Comparison of ENCODE assay signal across 1 cellular context in the genomic region with DNA sequence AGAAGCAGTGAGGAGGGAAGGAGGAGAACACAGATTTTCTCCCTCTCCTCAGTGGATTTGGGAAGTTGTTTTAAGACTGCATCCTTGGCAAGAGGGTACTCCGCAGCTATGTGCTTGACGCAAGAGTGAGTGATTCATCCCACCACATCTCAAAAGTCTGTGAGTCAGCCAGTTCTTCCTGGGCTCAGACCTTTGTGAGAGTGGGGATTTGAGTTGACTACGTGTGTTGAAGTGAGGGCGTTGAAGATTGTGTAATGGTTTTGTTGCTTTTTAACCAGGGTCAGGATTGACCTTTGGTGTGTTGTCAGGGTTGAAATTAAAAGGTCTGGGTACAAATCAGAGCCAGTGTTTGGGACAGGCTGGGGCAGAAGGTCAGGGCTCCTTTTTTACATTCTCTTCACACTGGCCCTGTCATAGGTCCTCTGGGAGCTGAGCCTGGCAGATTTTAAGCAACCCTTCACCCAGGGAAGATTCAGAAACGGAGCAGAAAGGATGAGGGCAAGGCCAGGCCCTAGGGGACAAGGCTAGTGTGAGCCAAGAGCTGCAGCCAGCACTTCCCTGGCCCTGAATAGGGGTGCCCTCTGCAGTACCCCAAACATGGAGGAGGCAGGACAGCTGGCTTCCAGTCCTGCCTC.
TF ChIP-seq lines count a peak whose summit lies in the region.

No MANE protein-coding gene starts in this region.

TF ChIP-seq in HepG2, 621 proteins besides CTCF, POLR2A, EP300 and RAD21 (continued from another document and continues in another):
- TF ChIP-seq, protein P1, sequence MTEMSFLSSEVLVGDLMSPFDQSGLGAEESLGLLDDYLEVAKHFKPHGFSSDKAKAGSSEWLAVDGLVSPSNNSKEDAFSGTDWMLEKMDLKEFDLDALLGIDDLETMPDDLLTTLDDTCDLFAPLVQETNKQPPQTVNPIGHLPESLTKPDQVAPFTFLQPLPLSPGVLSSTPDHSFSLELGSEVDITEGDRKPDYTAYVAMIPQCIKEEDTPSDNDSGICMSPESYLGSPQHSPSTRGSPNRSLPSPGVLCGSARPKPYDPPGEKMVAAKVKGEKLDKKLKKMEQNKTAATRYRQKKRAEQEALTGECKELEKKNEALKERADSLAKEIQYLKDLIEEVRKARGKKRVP (CRISPR knock-in tag; IDR thresholded peaks at IDR 0.05), result peak in 1 of 2 experiments; percentile 90; a peak in 2 of 4 replicates
- TF ChIP-seq PHF8 (CRISPR knock-in tag; IDR thresholded peaks at IDR 0.05) (0 out of 2 replicates have a peak, but pooled peaks have one; percentile 24), RCOR2 (CRISPR knock-in tag; IDR thresholded peaks at IDR 0.05) (peak; percentile 98), ONECUT2 (CRISPR knock-in tag; IDR thresholded peaks at IDR 0.05) (no peak; the same call in 1 of the 2 replicates), ZNF660 (CRISPR knock-in tag; IDR thresholded peaks at IDR 0.05; ENCODE audit: borderline replicate concordance, low read depth) (no peak), ZNF430 (CRISPR knock-in tag; IDR thresholded peaks at IDR 0.05) (peak; percentile 59; the same call in 1 of the 2 replicates), PAF1 (CRISPR knock-in tag; IDR thresholded peaks at IDR 0.05) (no peak), RXRB (CRISPR knock-in tag; IDR thresholded peaks at IDR 0.05; ENCODE audit: borderline replicate concordance) (peak; percentile 96), TGIF2 (CRISPR knock-in tag; IDR thresholded peaks at IDR 0.05) (0 out of 2 replicates have a peak, but pooled peaks have one; percentile 70), NR2F2 (IDR thresholded peaks at IDR 0.05; ENCODE audit: borderline replicate concordance, low read depth) (peak; percentile 97), GLI4 (CRISPR knock-in tag; IDR thresholded peaks at IDR 0.05; ENCODE audit: borderline replicate concordance) (0 out of 2 replicates have a peak, but pooled peaks have one; percentile 64), ZFP62 (CRISPR knock-in tag; IDR thresholded peaks at IDR 0.05) (no peak), ZFP36 (IDR thresholded peaks at IDR 0.05; ENCODE audit: borderline replicate concordance, low read depth, low read length, partially characterized antibody) (no peak), CEBPB (IDR thresholded peaks at IDR 0.05; ENCODE audit: borderline replicate concordance, low read depth, low read length) (peak; percentile 95), ZNF768 (CRISPR knock-in tag; IDR thresholded peaks at IDR 0.05) (no peak), POLR2AphosphoS5 (IDR thresholded peaks at IDR 0.05; ENCODE audit: low read depth, low read length) (peak; percentile 66), ZNF747 (CRISPR knock-in tag; IDR thresholded peaks at IDR 0.05; ENCODE audit: borderline replicate concordance) (peak; percentile 70; the same call in 1 of the 2 replicates), ZNF121 (CRISPR knock-in tag; IDR thresholded peaks at IDR 0.05) (0 out of 2 replicates have a peak, but pooled peaks have one; percentile 30), THAP11 (CRISPR knock-in tag; IDR thresholded peaks at IDR 0.05) (peak; percentile 82), PPARG (CRISPR knock-in tag; conservative IDR thresholded peaks at IDR 0.05) (peak; percentile 90), ZNF557 (CRISPR knock-in tag; IDR thresholded peaks at IDR 0.05) (no peak), MIER3 (CRISPR knock-in tag; IDR thresholded peaks at IDR 0.05; ENCODE audit: borderline replicate concordance) (peak; percentile 71; the same call in 1 of the 2 replicates), TEAD3 (CRISPR knock-in tag; optimal IDR thresholded peaks at IDR 0.05; ENCODE audit: borderline replicate concordance) (peak; percentile 81), ZMYM3 (CRISPR knock-in tag; IDR thresholded peaks at IDR 0.05) (peak; percentile 91), ZNF292 (CRISPR knock-in tag; IDR thresholded peaks at IDR 0.05; ENCODE audit: borderline replicate concordance, low read depth) (peak; percentile 87; the same call in 1 of the 2 replicates), YEATS2 (CRISPR knock-in tag; IDR thresholded peaks at IDR 0.05; ENCODE audit: borderline replicate concordance) (peak; percentile 41; the same call in 1 of the 2 replicates), FOXP1 (IDR thresholded peaks at IDR 0.05) (peak; percentile 81), FOXP1 (CRISPR knock-in tag; IDR thresholded peaks at IDR 0.05) (peak; percentile 88), MLLT10 (CRISPR knock-in tag; IDR thresholded peaks at IDR 0.05) (no peak), FOXJ3 (CRISPR knock-in tag; IDR thresholded peaks at IDR 0.05; ENCODE audit: borderline replicate concordance) (peak; percentile 93), IRX3 (CRISPR knock-in tag; IDR thresholded peaks at IDR 0.05; ENCODE audit: borderline replicate concordance, low read depth) (no peak), ZFP1 (CRISPR knock-in tag; IDR thresholded peaks at IDR 0.05) (peak; percentile 83; the same call in 1 of the 2 replicates)
- TF ChIP-seq, protein P2, sequence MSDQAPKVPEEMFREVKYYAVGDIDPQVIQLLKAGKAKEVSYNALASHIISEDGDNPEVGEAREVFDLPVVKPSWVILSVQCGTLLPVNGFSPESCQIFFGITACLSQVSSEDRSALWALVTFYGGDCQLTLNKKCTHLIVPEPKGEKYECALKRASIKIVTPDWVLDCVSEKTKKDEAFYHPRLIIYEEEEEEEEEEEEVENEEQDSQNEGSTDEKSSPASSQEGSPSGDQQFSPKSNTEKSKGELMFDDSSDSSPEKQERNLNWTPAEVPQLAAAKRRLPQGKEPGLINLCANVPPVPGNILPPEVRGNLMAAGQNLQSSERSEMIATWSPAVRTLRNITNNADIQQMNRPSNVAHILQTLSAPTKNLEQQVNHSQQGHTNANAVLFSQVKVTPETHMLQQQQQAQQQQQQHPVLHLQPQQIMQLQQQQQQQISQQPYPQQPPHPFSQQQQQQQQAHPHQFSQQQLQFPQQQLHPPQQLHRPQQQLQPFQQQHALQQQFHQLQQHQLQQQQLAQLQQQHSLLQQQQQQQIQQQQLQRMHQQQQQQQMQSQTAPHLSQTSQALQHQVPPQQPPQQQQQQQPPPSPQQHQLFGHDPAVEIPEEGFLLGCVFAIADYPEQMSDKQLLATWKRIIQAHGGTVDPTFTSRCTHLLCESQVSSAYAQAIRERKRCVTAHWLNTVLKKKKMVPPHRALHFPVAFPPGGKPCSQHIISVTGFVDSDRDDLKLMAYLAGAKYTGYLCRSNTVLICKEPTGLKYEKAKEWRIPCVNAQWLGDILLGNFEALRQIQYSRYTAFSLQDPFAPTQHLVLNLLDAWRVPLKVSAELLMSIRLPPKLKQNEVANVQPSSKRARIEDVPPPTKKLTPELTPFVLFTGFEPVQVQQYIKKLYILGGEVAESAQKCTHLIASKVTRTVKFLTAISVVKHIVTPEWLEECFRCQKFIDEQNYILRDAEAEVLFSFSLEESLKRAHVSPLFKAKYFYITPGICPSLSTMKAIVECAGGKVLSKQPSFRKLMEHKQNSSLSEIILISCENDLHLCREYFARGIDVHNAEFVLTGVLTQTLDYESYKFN (CRISPR knock-in tag; conservative IDR thresholded peaks at IDR 0.05), result peak; percentile 97
- TF ChIP-seq, protein P3, sequence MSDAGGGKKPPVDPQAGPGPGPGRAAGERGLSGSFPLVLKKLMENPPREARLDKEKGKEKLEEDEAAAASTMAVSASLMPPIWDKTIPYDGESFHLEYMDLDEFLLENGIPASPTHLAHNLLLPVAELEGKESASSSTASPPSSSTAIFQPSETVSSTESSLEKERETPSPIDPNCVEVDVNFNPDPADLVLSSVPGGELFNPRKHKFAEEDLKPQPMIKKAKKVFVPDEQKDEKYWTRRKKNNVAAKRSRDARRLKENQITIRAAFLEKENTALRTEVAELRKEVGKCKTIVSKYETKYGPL (CRISPR knock-in tag; IDR thresholded peaks at IDR 0.05), result peak; percentile 75
- TF ChIP-seq, protein P4, sequence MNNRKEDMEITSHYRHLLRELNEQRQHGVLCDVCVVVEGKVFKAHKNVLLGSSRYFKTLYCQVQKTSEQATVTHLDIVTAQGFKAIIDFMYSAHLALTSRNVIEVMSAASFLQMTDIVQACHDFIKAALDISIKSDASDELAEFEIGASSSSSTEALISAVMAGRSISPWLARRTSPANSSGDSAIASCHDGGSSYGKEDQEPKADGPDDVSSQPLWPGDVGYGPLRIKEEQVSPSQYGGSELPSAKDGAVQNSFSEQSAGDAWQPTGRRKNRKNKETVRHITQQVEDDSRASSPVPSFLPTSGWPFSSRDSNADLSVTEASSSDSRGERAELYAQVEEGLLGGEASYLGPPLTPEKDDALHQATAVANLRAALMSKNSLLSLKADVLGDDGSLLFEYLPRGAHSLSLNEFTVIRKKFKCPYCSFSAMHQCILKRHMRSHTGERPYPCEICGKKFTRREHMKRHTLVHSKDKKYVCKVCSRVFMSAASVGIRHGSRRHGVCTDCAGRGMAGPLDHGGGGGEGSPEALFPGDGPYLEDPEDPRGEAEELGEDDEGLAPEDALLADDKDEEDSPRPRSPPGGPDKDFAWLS (CRISPR knock-in tag; IDR thresholded peaks at IDR 0.05; ENCODE audit: borderline replicate concordance), result no peak
- TF ChIP-seq, protein P5, sequence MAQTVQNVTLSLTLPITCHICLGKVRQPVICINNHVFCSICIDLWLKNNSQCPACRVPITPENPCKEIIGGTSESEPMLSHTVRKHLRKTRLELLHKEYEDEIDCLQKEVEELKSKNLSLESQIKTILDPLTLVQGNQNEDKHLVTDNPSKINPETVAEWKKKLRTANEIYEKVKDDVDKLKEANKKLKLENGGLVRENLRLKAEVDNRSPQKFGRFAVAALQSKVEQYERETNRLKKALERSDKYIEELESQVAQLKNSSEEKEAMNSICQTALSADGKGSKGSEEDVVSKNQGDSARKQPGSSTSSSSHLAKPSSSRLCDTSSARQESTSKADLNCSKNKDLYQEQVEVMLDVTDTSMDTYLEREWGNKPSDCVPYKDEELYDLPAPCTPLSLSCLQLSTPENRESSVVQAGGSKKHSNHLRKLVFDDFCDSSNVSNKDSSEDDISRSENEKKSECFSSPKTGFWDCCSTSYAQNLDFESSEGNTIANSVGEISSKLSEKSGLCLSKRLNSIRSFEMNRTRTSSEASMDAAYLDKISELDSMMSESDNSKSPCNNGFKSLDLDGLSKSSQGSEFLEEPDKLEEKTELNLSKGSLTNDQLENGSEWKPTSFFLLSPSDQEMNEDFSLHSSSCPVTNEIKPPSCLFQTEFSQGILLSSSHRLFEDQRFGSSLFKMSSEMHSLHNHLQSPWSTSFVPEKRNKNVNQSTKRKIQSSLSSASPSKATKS (CRISPR knock-in tag; IDR thresholded peaks at IDR 0.05), result no peak
- TF ChIP-seq, protein P6, sequence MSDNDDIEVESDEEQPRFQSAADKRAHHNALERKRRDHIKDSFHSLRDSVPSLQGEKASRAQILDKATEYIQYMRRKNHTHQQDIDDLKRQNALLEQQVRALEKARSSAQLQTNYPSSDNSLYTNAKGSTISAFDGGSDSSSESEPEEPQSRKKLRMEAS (IDR thresholded peaks at IDR 0.05), result peak; percentile 51; the same call in 1 of the 2 replicates
- TF ChIP-seq, protein P7, sequence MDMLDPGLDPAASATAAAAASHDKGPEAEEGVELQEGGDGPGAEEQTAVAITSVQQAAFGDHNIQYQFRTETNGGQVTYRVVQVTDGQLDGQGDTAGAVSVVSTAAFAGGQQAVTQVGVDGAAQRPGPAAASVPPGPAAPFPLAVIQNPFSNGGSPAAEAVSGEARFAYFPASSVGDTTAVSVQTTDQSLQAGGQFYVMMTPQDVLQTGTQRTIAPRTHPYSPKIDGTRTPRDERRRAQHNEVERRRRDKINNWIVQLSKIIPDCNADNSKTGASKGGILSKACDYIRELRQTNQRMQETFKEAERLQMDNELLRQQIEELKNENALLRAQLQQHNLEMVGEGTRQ (IDR thresholded peaks at IDR 0.05; ENCODE audit: low read depth, low read length), result no peak
- TF ChIP-seq, protein P7 (CRISPR knock-in tag; IDR thresholded peaks at IDR 0.05; ENCODE audit: borderline replicate concordance), result no peak
- TF ChIP-seq, protein P8, sequence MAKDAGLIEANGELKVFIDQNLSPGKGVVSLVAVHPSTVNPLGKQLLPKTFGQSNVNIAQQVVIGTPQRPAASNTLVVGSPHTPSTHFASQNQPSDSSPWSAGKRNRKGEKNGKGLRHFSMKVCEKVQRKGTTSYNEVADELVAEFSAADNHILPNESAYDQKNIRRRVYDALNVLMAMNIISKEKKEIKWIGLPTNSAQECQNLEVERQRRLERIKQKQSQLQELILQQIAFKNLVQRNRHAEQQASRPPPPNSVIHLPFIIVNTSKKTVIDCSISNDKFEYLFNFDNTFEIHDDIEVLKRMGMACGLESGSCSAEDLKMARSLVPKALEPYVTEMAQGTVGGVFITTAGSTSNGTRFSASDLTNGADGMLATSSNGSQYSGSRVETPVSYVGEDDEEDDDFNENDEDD (CRISPR knock-in tag; IDR thresholded peaks at IDR 0.05; ENCODE audit: borderline replicate concordance), result no peak; the same call in 1 of the 2 replicates
- TF ChIP-seq, protein P9, sequence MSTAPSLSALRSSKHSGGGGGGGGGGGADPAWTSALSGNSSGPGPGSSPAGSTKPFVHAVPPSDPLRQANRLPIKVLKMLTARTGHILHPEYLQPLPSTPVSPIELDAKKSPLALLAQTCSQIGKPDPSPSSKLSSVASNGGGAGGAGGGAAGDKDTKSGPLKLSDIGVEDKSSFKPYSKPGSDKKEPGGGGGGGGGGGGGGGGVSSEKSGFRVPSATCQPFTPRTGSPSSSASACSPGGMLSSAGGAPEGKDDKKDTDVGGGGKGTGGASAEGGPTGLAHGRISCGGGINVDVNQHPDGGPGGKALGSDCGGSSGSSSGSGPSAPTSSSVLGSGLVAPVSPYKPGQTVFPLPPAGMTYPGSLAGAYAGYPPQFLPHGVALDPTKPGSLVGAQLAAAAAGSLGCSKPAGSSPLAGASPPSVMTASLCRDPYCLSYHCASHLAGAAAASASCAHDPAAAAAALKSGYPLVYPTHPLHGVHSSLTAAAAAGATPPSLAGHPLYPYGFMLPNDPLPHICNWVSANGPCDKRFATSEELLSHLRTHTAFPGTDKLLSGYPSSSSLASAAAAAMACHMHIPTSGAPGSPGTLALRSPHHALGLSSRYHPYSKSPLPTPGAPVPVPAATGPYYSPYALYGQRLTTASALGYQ (CRISPR knock-in tag; IDR thresholded peaks at IDR 0.05), result peak; percentile 84
- TF ChIP-seq, protein P10, sequence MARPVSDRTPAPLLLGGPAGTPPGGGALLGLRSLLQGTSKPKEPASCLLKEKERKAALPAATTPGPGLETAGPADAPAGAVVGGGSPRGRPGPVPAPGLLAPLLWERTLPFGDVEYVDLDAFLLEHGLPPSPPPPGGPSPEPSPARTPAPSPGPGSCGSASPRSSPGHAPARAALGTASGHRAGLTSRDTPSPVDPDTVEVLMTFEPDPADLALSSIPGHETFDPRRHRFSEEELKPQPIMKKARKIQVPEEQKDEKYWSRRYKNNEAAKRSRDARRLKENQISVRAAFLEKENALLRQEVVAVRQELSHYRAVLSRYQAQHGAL (CRISPR knock-in tag; IDR thresholded peaks at IDR 0.05; ENCODE audit: not compliant biosample characterization), result no peak
- TF ChIP-seq, protein P11, sequence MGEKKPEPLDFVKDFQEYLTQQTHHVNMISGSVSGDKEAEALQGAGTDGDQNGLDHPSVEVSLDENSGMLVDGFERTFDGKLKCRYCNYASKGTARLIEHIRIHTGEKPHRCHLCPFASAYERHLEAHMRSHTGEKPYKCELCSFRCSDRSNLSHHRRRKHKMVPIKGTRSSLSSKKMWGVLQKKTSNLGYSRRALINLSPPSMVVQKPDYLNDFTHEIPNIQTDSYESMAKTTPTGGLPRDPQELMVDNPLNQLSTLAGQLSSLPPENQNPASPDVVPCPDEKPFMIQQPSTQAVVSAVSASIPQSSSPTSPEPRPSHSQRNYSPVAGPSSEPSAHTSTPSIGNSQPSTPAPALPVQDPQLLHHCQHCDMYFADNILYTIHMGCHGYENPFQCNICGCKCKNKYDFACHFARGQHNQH (CRISPR knock-in tag; IDR thresholded peaks at IDR 0.05), result peak; percentile 82; the same call in 1 of the 2 replicates
